8 cellular contexts compared by ENCODE assay signal in genomic region chr4:87219648-87220093, GRCh38. TPM values are rescaled to one million over a fixed set of nuclear protein-coding genes. Genes with fewer than 3 reads are reported as not detected.
DNase-seq lines count a peak whose midpoint lies in the region; ATAC-seq and TF ChIP-seq lines count a peak whose summit lies in the region.

No MANE protein-coding gene starts in this region.

- peak overlapping the region; percentile 41 for H4K8ac ChIP-seq in mesenchymal stem cell (ENCODE audit: low read length)

- no peak overlapping the region for H2AK5ac ChIP-seq in mesenchymal stem cell (ENCODE audit: low read length, severe bottlenecking)

- peak overlapping the region; percentile 61 for H4K91ac ChIP-seq in mesenchymal stem cell (ENCODE audit: low read length)

- H3K9ac ChIP-seq in mesenchymal stem cell (ENCODE audit: low read length), result peak overlapping the region; percentile 96

- no peaks in the 10 kb centered on the region for H3K9me3 ChIP-seq in mesenchymal stem cell (ENCODE audit: control insufficient read depth, low read length)

- H2AFZ ChIP-seq in mesenchymal stem cell (ENCODE audit: low read depth, low read length), result peak overlapping the region; percentile 73

- H2BK5ac ChIP-seq in mesenchymal stem cell (ENCODE audit: low read depth, low read length, poor library complexity, severe bottlenecking), result peak overlapping the region; percentile 71

- peak overlapping the region; percentile 60 for H2BK15ac ChIP-seq in mesenchymal stem cell (ENCODE audit: low read depth, poor library complexity, severe bottlenecking)

- H3K27me3 ChIP-seq in GM06990 (replicated peaks; ENCODE audit: control insufficient read depth, insufficient read depth, low read length) (no peaks in the 10 kb centered on the region), dorsolateral prefrontal cortex (no peaks in the 10 kb centered on the region), mesenchymal stem cell (ENCODE audit: control insufficient read depth in 1 of 2, insufficient read depth in 1 of 2, low read length in 2 of 2) (no peaks in the 10 kb centered on the region)

- peak overlapping the region; percentile 62 to 96 (median 90) for H3K27ac ChIP-seq in dorsolateral prefrontal cortex
- peak overlapping the region; percentile 61 for H3K27ac ChIP-seq in mesenchymal stem cell (ENCODE audit: low read length, poor library complexity, severe bottlenecking)

- intact Hi-C loops in dorsolateral prefrontal cortex (cut with DNase I), result loop anchor here in 1 of 2 donors (5.0 kb wide), 1 partner anchor 67 kb away; no protein-coding TSS in a partner anchor

- H3K18ac ChIP-seq in mesenchymal stem cell (ENCODE audit: low read depth in 1 of 2, low read length in 2 of 2), result peak overlapping the region; percentile 23 to 96

- WGBS in mesenchymal stem cell, result 3% methylated on average over 31 of the region's 40 CpGs

- H3K79me1 ChIP-seq in mesenchymal stem cell (replicated peaks; ENCODE audit: low read length, poor library complexity, severe bottlenecking), result peaks cover 16% of the 10 kb centered on the region

- no peak overlapping the region for H2BK12ac ChIP-seq in mesenchymal stem cell (ENCODE audit: low read length in 2 of 2)

- H3K36me3 ChIP-seq in GM06990 (ENCODE audit: control insufficient read depth, insufficient read depth, low read length) (no peaks in the 10 kb centered on the region), mesenchymal stem cell (ENCODE audit: control insufficient read depth in 1 of 2, insufficient read depth in 2 of 2, low read depth in 1 of 2, low read length in 2 of 2) (no peaks in the 10 kb centered on the region)

- peak; percentile 36 for TF ChIP-seq CTCF in GM06990 (IDR thresholded peaks at IDR 0.05; ENCODE audit: insufficient read depth, low read length, poor library complexity, severe bottlenecking)
- TF ChIP-seq CTCF in dorsolateral prefrontal cortex (IDR thresholded peaks at IDR 0.05 in 54 of 56, conservative IDR thresholded peaks at IDR 0.05 in 2 of 56; ENCODE audit: low read depth in 1 of 56, partially characterized antibody in 56 of 56), result peak in 13 of 56 donors; percentile 2 to 31 (median 13)

- DNase-seq in GM06990 (ENCODE audit: extremely low read depth, insufficient read length) (no peak), dorsolateral prefrontal cortex (peak in 9 of 10 donors; percentile 34 to 74 (median 53)), mesenchymal stem cell (peak; percentile 49), NCI-H1436 (lab: John Stamatoyannopoulos, UW) (no peak)
- no peak for DNase-seq in Jurkat, Clone E6-1 (ENCODE audit: low read depth, low spot score)
- DNase-seq in stimulated activated CD8-positive, alpha-beta memory T cell treated with anti-CD3 and anti-CD28 coated beads, Interleukin-15, amount 100 ng/mL, for 48 hours (ENCODE audit: low read depth in 2 of 2), result peak; percentile 19 to 28

- H3K4ac ChIP-seq in mesenchymal stem cell (ENCODE audit: low read depth in 1 of 2, low read length in 2 of 2), result peak overlapping the region; percentile 51 to 96

- H2BK120ac ChIP-seq in mesenchymal stem cell (ENCODE audit: low read depth, low read length), result peak overlapping the region; percentile 15

- peak overlapping the region; percentile 76 for H3K4me2 ChIP-seq in mesenchymal stem cell (ENCODE audit: low read length, poor library complexity, severe bottlenecking)

- H3K14ac ChIP-seq in mesenchymal stem cell (ENCODE audit: low read length in 2 of 2), result peak overlapping the region in 1 of 2 experiments; percentile 84

- H3K4me3 ChIP-seq in GM06990 (replicated peaks; ENCODE audit: low read depth, low read length) (peak overlapping the region; percentile 99), dorsolateral prefrontal cortex (peak overlapping the region; percentile 61 to 99 (median 91)), mesenchymal stem cell (ENCODE audit: insufficient read depth in 1 of 2, low read depth in 1 of 2, low read length in 2 of 2) (peak overlapping the region; percentile 72 to 98)
- H3K4me3 ChIP-seq in Jurkat, Clone E6-1 (ENCODE audit: low read length), result peak overlapping the region; percentile 78

- H3K23ac ChIP-seq in mesenchymal stem cell (ENCODE audit: low read length in 2 of 2), result peak overlapping the region in 1 of 2 experiments; percentile 10

- peak; percentile 36 for ATAC-seq in GM21576 (IDR thresholded peaks at IDR 0.05; ENCODE audit: unreplicated experiment)
- ATAC-seq in activated CD4-positive, CD25-positive, alpha-beta regulatory T cell treated with anti-CD3 and anti-CD28 coated beads, Interleukin-2, amount 50 U/mL, for 24 hours, result peak; percentile 22 to 27

- peaks cover 2% of the 10 kb centered on the region for H3K4me1 ChIP-seq in mesenchymal stem cell (ENCODE audit: control insufficient read depth, insufficient read depth, low read depth, low read length)

RNA-seq across cellular contexts. Expression of gene KLHL8, which starts 0.7 kb away (rescaled TPM):
- 17.1 TPM for polyA plus RNA-seq in Jurkat, Clone E6-1 (2012; ENCODE audit: insufficient read depth, insufficient read length)
- 10 to 100 TPM; 16.5 to 29.8 (median 21.6) TPM for total RNA-seq in dorsolateral prefrontal cortex
- 5.6 TPM for polyA plus RNA-seq in mesenchymal stem cell (2013, experiment 1 of 2)
- 5.5 TPM for polyA plus RNA-seq in mesenchymal stem cell (2013, experiment 2 of 2)

Comparison
In these comparisons a context has a peak if more than half of its experiments do, and no peak if none do; other contexts are left out.
1. DNase-seq: peak in dorsolateral prefrontal cortex (9 of 10), mesenchymal stem cell (single experiment) and stimulated activated CD8-positive, alpha-beta memory T cell treated with anti-CD3 and anti-CD28 coated beads, Interleukin-15, amount 100 ng/mL, for 48 hours (2 of 2); none in GM06990 (single experiment), Jurkat, Clone E6-1 (single experiment) and NCI-H1436 (single experiment).
2. Peak in every context shown above with its lines, with median percentiles within 50 percentile points of each other: H3K4me3 ChIP-seq.